9 cellular contexts compared by ENCODE assay signal in the genomic region with DNA sequence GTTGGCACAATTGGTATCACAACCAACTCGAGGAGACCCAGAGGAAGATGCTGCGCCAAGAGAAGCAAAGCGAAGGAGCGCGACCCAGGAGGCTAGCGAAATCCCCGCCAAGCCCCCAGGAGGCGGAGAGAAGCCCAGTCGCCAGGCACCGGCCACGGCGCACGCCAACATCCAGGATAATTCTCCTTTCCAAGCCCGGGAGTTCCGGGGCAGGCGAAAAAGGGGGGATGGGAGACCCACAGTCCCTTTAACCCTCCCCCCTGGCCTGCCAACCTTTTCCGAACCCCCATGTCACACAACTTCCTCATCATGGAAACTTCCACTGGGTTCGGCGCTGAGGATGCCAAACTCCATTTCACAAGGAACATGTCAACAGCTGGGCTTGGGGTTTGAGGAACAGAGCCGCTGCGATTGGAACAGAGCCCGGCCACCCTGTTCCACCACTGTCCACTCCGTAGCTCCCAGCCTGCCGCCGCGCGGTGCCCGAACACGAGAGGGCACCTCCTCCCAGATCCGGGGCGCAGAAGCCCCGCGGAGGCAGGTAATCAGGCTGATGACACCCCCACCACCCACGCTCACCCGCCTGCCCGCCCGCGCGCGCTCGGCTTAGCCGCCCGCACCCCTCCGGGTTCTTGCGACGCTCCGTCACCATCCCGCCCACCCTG. TPM values are rescaled to one million over a fixed set of nuclear protein-coding genes. Genes with fewer than 3 reads are reported as not detected.
DNase-seq lines count a peak whose midpoint lies in the region; ATAC-seq, FAIRE-seq and TF ChIP-seq lines count a peak whose summit lies in the region.
"Had no signal": no experiment of that assay in that cellular context is flagged by ENCODE, and none has a peak within 500 bp of the region (broad histone marks: within the 10 kb centered on the region; RNA-seq: fewer than 3 reads in every experiment).

No MANE protein-coding gene starts in this region.

- POLR2A ChIA-PET in activated naive CD8-positive, alpha-beta T cell treated with anti-CD3 and anti-CD28 coated beads, Interleukin-2, amount 10 ng/mL, durations not matched to agents 7 days and 5 days (lab: Charles Lee) = no interaction called here

- FAIRE-seq in H54 (lab: Jason Lieb, UNC) = no peak
- FAIRE-seq: TTC549 had no signal

- intact Hi-C loops in left cardiac atrium (cut with DNase I) (loop anchor here (10.0 kb wide), 2 partner anchors 129 to 229 kb away; no protein-coding TSS in a partner anchor), ovary (cut with DNase I) (no loop called here)
- intact Hi-C loops in activated naive CD4-positive, alpha-beta T cell treated with anti-CD3 and anti-CD28 coated beads for 36 hours (cut with micrococcal nuclease) = no loop called here

- peak overlapping the region; percentile 88 for H3K4me3 ChIP-seq in ovary

- H3K36me3 Mint-ChIP-seq in activated naive CD8-positive, alpha-beta T cell treated with anti-CD3 and anti-CD28 coated beads, Interleukin-2, amount 10 ng/mL, durations not matched to agents 7 days and 5 days = peaks cover 1% of the 10 kb centered on the region
- H3K36me3 Mint-ChIP-seq in activated naive CD4-positive, alpha-beta T cell treated with anti-CD3 and anti-CD28 coated beads for 36 hours (ENCODE audit: low read depth) = no peaks in the 10 kb centered on the region

- no peaks in the 10 kb centered on the region for H3K27me3 ChIP-seq in ovary

- H3K9me3 ChIP-seq in ovary = no peaks in the 10 kb centered on the region

- peak; percentile 26 for DNase-seq in activated naive CD8-positive, alpha-beta T cell treated with anti-CD3 and anti-CD28 coated beads, Interleukin-2, amount 10 ng/mL, durations not matched to agents 7 days and 5 days
- DNase-seq in left cardiac atrium (peak; percentile 80), ovary (peak; percentile 11 to 51 (median 46)), H54 (ENCODE audit: insufficient read length, low spot score) (no peak), DMS153 (lab: John Stamatoyannopoulos, UW) (no peak), NCI-H128 (lab: John Stamatoyannopoulos, UW; ENCODE audit: unreplicated experiment) (no peak)
- no peak for DNase-seq in activated naive CD4-positive, alpha-beta T cell treated with anti-CD3 and anti-CD28 coated beads for 36 hours

- WGBS in ovary, 3 donors = 1% methylated on average over 48 of the region's 48 CpGs

- H3K36me3 ChIP-seq in ovary = no peaks in the 10 kb centered on the region

- CTCF ChIA-PET in activated naive CD4-positive, alpha-beta T cell treated with anti-CD3 and anti-CD28 coated beads for 36 hours (lab: Charles Lee) = no interaction called here

- no peaks in the 10 kb centered on the region for H3K4me1 ChIP-seq in ovary (ENCODE audit: insufficient read depth)

- H3K27ac Mint-ChIP-seq in activated naive CD8-positive, alpha-beta T cell treated with anti-CD3 and anti-CD28 coated beads, Interleukin-2, amount 10 ng/mL, durations not matched to agents 7 days and 5 days = no peak overlapping the region
- H3K27ac Mint-ChIP-seq in activated naive CD4-positive, alpha-beta T cell treated with anti-CD3 and anti-CD28 coated beads for 36 hours = no peak overlapping the region

- no peaks in the 10 kb centered on the region for H3K9me3 Mint-ChIP-seq in activated naive CD8-positive, alpha-beta T cell treated with anti-CD3 and anti-CD28 coated beads, Interleukin-2, amount 10 ng/mL, durations not matched to agents 7 days and 5 days
- no peaks in the 10 kb centered on the region for H3K9me3 Mint-ChIP-seq in activated naive CD4-positive, alpha-beta T cell treated with anti-CD3 and anti-CD28 coated beads for 36 hours

- H3K4me3 Mint-ChIP-seq in activated naive CD8-positive, alpha-beta T cell treated with anti-CD3 and anti-CD28 coated beads, Interleukin-2, amount 10 ng/mL, durations not matched to agents 7 days and 5 days = no peak overlapping the region
- H3K4me3 Mint-ChIP-seq in activated naive CD4-positive, alpha-beta T cell treated with anti-CD3 and anti-CD28 coated beads for 36 hours = no peak overlapping the region

- TF ChIP-seq CTCF in ovary (IDR thresholded peaks at IDR 0.05) = no peak

- ATAC-seq in HG03432 (IDR thresholded peaks at IDR 0.05; ENCODE audit: unreplicated experiment) = peak; percentile 13
- no peak for ATAC-seq in activated naive CD8-positive, alpha-beta T cell treated with anti-CD3 and anti-CD28 coated beads, Interleukin-2, amount 10 ng/mL, durations not matched to agents 7 days and 5 days (ENCODE audit: low read depth)
- ATAC-seq in left cardiac atrium = peak; percentile 73 to 76

- TF ChIP-seq EP300 in ovary (IDR thresholded peaks at IDR 0.05) = no peak

- H3K4me1 Mint-ChIP-seq in activated naive CD8-positive, alpha-beta T cell treated with anti-CD3 and anti-CD28 coated beads, Interleukin-2, amount 10 ng/mL, durations not matched to agents 7 days and 5 days = peaks cover 2% of the 10 kb centered on the region
- H3K4me1 Mint-ChIP-seq in activated naive CD4-positive, alpha-beta T cell treated with anti-CD3 and anti-CD28 coated beads for 36 hours (ENCODE audit: low read depth) = peaks cover 6% of the 10 kb centered on the region

- H3K27ac ChIP-seq in ovary = peak overlapping the region; percentile 4 to 53

- peaks cover 56% of the 10 kb centered on the region for H3K27me3 Mint-ChIP-seq in activated naive CD8-positive, alpha-beta T cell treated with anti-CD3 and anti-CD28 coated beads, Interleukin-2, amount 10 ng/mL, durations not matched to agents 7 days and 5 days
- H3K27me3 Mint-ChIP-seq in activated naive CD4-positive, alpha-beta T cell treated with anti-CD3 and anti-CD28 coated beads for 36 hours (ENCODE audit: low read depth) = peaks cover 52% of the 10 kb centered on the region

- TF ChIP-seq POLR2A in ovary (IDR thresholded peaks at IDR 0.05) (no peak), H54 (IDR thresholded peaks at IDR 0.05; ENCODE audit: low read depth, low read length) (no peak)

RNA-seq across cellular contexts. Expression of gene THRB, which starts 0.6 kb away (rescaled TPM):
- total RNA-seq in activated naive CD8-positive, alpha-beta T cell treated with anti-CD3 and anti-CD28 coated beads, Interleukin-2, amount 10 ng/mL, durations not matched to agents 7 days and 5 days = not detected
- total RNA-seq in left cardiac atrium = 10 to 100 TPM in 1 of 2 donors, 1 to 10 TPM in 1; 8.3 to 15.4 TPM
- total RNA-seq in ovary = 1 to 10 TPM; 1.9 to 5.7 (median 3.2) TPM
- 1 to 10 TPM in 1 of 2 donors, under 1 TPM in 1; 0.91 to 6.5 TPM for polyA plus RNA-seq in ovary
- not detected for total RNA-seq in activated naive CD4-positive, alpha-beta T cell treated with anti-CD3 and anti-CD28 coated beads for 36 hours

Comparison
In these comparisons a context has a peak if more than half of its experiments do, and no peak if none do; other contexts are left out.
1. DNase-seq: peak in activated naive CD8-positive, alpha-beta T cell treated with anti-CD3 and anti-CD28 coated beads, Interleukin-2, amount 10 ng/mL, durations not matched to agents 7 days and 5 days (single experiment), left cardiac atrium (single experiment) and ovary (5 of 5); none in H54 (single experiment), DMS153 (single experiment), activated naive CD4-positive, alpha-beta T cell treated with anti-CD3 and anti-CD28 coated beads for 36 hours (single experiment) and NCI-H128 (single experiment).
2. intact Hi-C loops: an anchor here in left cardiac atrium (10.0 kb wide); none called in ovary and activated naive CD4-positive, alpha-beta T cell treated with anti-CD3 and anti-CD28 coated beads for 36 hours.